13 cellular contexts compared by ENCODE assay signal in the genomic region with DNA sequence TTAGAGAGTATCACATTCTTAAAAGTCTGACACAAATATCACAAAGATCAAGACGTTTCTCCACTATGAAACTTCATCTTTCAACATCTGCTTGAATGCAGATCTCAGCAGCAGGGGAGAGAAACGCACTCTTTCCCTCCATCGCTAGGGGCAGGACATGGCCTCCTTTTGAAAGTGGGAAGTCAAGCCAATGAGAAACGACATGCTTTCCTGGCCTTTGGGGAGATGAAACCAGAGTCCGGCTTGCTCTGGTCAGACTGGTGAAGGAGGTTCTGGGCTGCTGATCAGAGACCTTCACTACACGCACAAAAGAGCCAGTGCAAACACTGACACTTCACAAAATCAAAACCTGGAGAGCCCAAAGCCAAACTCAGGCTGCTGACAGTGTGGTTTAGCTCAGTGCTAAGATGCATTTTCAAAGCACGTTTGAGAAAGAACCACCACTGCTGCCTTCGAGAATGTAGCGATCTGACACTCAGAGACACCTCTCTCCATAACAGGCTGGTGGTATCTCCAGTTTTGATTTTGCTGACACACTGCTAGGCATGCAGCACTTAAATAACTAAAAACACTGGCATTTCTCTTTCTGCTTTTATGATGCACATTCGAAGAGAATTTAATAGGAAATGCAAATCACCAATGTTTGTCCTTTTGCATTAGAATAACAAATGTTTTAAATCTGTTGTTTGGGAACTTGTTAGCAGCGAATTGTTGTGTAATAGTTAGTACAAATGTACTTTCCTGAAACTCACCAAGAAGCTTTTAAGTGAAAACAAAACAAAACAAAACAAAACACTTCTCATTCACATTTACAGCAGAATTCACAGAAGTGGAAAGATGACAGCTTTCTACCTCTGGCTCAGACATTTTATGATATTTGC.
A peak's percentile ranks its signal among the peaks of the same experiment; 100 is the strongest.
DNase-seq lines count a peak whose midpoint lies in the region; ATAC-seq and TF ChIP-seq lines count a peak whose summit lies in the region.
"Had no signal": no experiment of that assay in that cellular context is flagged by ENCODE, and none has a peak within 500 bp of the region (broad histone marks: within the 10 kb centered on the region; RNA-seq: fewer than 3 reads in every experiment).

No MANE protein-coding gene starts in this region.

- H3K27me3 ChIP-seq in Panc1 (ENCODE audit: control insufficient read depth, insufficient read depth, low read length): peaks cover 5% of the 10 kb centered on the region

- no peak overlapping the region for H3K27ac ChIP-seq in Panc1 (ENCODE audit: low read length)
- H3K27ac ChIP-seq: KMS-11 had no signal

- peak overlapping the region; percentile 43 for H3K27ac Mint-ChIP-seq in osteocyte (ENCODE audit: unreplicated experiment)
- H3K27ac Mint-ChIP-seq: activated naive CD4-positive, alpha-beta T cell treated with anti-CD3 and anti-CD28 coated beads, Interleukin-2, amount 10 ng/mL, durations not matched to agents 7 days and 5 days had no signal

- H3K27me3 Mint-ChIP-seq in osteocyte (ENCODE audit: unreplicated experiment): no peaks in the 10 kb centered on the region
- H3K27me3 Mint-ChIP-seq: activated naive CD4-positive, alpha-beta T cell treated with anti-CD3 and anti-CD28 coated beads, Interleukin-2, amount 10 ng/mL, durations not matched to agents 7 days and 5 days had no signal

- DNase-seq in ELF-1 (ENCODE audit: low read depth, low spot score) (peak; percentile 77), Panc1 (ENCODE audit: low read depth, low spot score) (no peak), foreskin fibroblast (peak; percentile 39 to 64), osteocyte (ENCODE audit: extremely low spot score, unreplicated experiment) (no peak), SHP77 treated with DMSO at 0.1 percent for 48 hours (lab: John Stamatoyannopoulos, UW) (no peak)
- DNase-seq in activated T-cell treated with anti-CD3 and anti-CD28 coated beads, Interleukin-2, amount 50 U/mL, for 1 hour: no peak
- no peak for DNase-seq in activated CD4-positive, alpha-beta T cell treated with anti-CD3 and anti-CD28 coated beads for 48 hours
- DNase-seq: activated naive CD4-positive, alpha-beta T cell treated with anti-CD3 and anti-CD28 coated beads, Interleukin-2, amount 10 ng/mL, durations not matched to agents 7 days and 5 days; NCI-H748 treated with DMSO at 0.1 percent for 48 hours; occipital lobe had no signal

- TF ChIP-seq CTCF in Panc1 (IDR thresholded peaks at IDR 0.05): peak; percentile 12; the same call in 1 of the 2 replicates
- peak; percentile 59 for TF ChIP-seq CTCF in foreskin fibroblast (IDR thresholded peaks at IDR 0.05; ENCODE audit: low read depth, low read length)
- peak; percentile 63 for TF ChIP-seq CTCF in osteocyte (IDR thresholded peaks at IDR 0.05)

- ATAC-seq in Panc1: no peak
- ATAC-seq in HG03039 (IDR thresholded peaks at IDR 0.05; ENCODE audit: unreplicated experiment): no peak
- ATAC-seq: esophagus mucosa had no signal

- intact Hi-C loops in Panc1 (cut with micrococcal nuclease; ENCODE audit: unreplicated experiment): no loop called here

- no peak overlapping the region for H3K4me3 Mint-ChIP-seq in osteocyte (ENCODE audit: unreplicated experiment)
- H3K4me3 Mint-ChIP-seq: activated naive CD4-positive, alpha-beta T cell treated with anti-CD3 and anti-CD28 coated beads, Interleukin-2, amount 10 ng/mL, durations not matched to agents 7 days and 5 days had no signal

- no peaks in the 10 kb centered on the region for H3K9me3 Mint-ChIP-seq in osteocyte (ENCODE audit: unreplicated experiment)
- H3K9me3 Mint-ChIP-seq: activated naive CD4-positive, alpha-beta T cell treated with anti-CD3 and anti-CD28 coated beads, Interleukin-2, amount 10 ng/mL, durations not matched to agents 7 days and 5 days had no signal

- CTCF ChIA-PET in Panc1 (lab: Charles Lee): no interaction called here

- H3K4me1 Mint-ChIP-seq in osteocyte (ENCODE audit: unreplicated experiment): peaks cover 19% of the 10 kb centered on the region
- H3K4me1 Mint-ChIP-seq: activated naive CD4-positive, alpha-beta T cell treated with anti-CD3 and anti-CD28 coated beads, Interleukin-2, amount 10 ng/mL, durations not matched to agents 7 days and 5 days had no signal

- no peak overlapping the region for H3K4me3 ChIP-seq in Panc1 (ENCODE audit: low read depth in 2 of 2, low read length in 2 of 2)
- H3K4me3 ChIP-seq in foreskin fibroblast (ENCODE audit: low read depth in 1 of 2, low read length in 2 of 2): no peak overlapping the region

- H3K36me3 ChIP-seq in Panc1 (ENCODE audit: control insufficient read depth, insufficient read depth, low read length): no peaks in the 10 kb centered on the region

- no peaks in the 10 kb centered on the region for H3K9me3 ChIP-seq in Panc1 (ENCODE audit: control insufficient read depth, insufficient read depth, low read depth, low read length)

- POLR2A ChIA-PET in Panc1 (lab: Charles Lee): no interaction called here

- BruUV-seq in Panc1 (replicated peaks; lab: Mats Ljungman, UMichigan): no TSS peak

- no peaks in the 10 kb centered on the region for H3K4me1 ChIP-seq in Panc1 (ENCODE audit: control insufficient read depth, insufficient read depth, low read length)

- in situ Hi-C loops in Panc1 (cut with HindIII; ENCODE audit: low pct_unique_long_range_greater_than_20kb, low sequenced_read_pairs): no loop called here

- H3K36me3 Mint-ChIP-seq in osteocyte (ENCODE audit: unreplicated experiment): peaks cover 14% of the 10 kb centered on the region
- H3K36me3 Mint-ChIP-seq: activated naive CD4-positive, alpha-beta T cell treated with anti-CD3 and anti-CD28 coated beads, Interleukin-2, amount 10 ng/mL, durations not matched to agents 7 days and 5 days had no signal

Comparison
In these comparisons a context has a peak if more than half of its experiments do, and no peak if none do; other contexts are left out.
1. DNase-seq: peak in ELF-1 (single experiment) and foreskin fibroblast (2 of 2); none in Panc1 (single experiment), osteocyte (single experiment), activated T-cell treated with anti-CD3 and anti-CD28 coated beads, Interleukin-2, amount 50 U/mL, for 1 hour (single experiment), SHP77 treated with DMSO at 0.1 percent for 48 hours (single experiment) and activated CD4-positive, alpha-beta T cell treated with anti-CD3 and anti-CD28 coated beads for 48 hours (single experiment).
2. CTCF ChIP-seq: peak in every context shown above with its lines; median percentile 63 in osteocyte; 59 in foreskin fibroblast; 12 in Panc1.